Comparison of ENCODE assay signal across 13 cellular contexts in genomic region chr15:90213123-90213817, GRCh38. TPM values are rescaled to one million over a fixed set of nuclear protein-coding genes. Genes with fewer than 3 reads are reported as not detected.
A peak's percentile ranks its signal among the peaks of the same experiment; 100 is the strongest.
DNase-seq lines count a peak whose midpoint lies in the region; ATAC-seq and TF ChIP-seq lines count a peak whose summit lies in the region.
"Had no signal": no experiment of that assay in that cellular context is flagged by ENCODE, and none has a peak within 500 bp of the region (broad histone marks: within the 10 kb centered on the region; RNA-seq: fewer than 3 reads in every experiment).

No MANE protein-coding gene starts in this region.

- no peaks in the 10 kb centered on the region for H3K9me3 Mint-ChIP-seq in natural killer cell treated with Interleukin-12 subunit alpha and Interleukin-12 subunit beta and Interleukin-15 and Interleukin-18, amount 100 ng/mL, for 72 hours
- H3K9me3 Mint-ChIP-seq in natural killer cell, result no peaks in the 10 kb centered on the region
- no peaks in the 10 kb centered on the region for H3K9me3 Mint-ChIP-seq in MCF 10A (ENCODE audit: unreplicated experiment)
- H3K9me3 Mint-ChIP-seq: CD4-positive, alpha-beta T cell had no signal

- no TSS peak for BruUV-seq in MCF 10A (replicated peaks; lab: Mats Ljungman, UMichigan)

- no peak for DNase-seq in natural killer cell treated with Interleukin-12 subunit alpha and Interleukin-12 subunit beta and Interleukin-15 and Interleukin-18, amount 100 ng/mL, for 72 hours (ENCODE audit: low spot score)
- DNase-seq in natural killer cell (no peak), MCF 10A (ENCODE audit: unreplicated experiment) (peak; percentile 34), mucosa of gallbladder (ENCODE audit: low spot score) (peak; percentile 70), lower leg skin (ENCODE audit: low spot score in 2 of 2) (no peak)
- no peak for DNase-seq in activated CD4-positive, alpha-beta T cell treated with anti-CD3 and anti-CD28 coated beads for 1 hour
- DNase-seq: activated naive CD4-positive, alpha-beta T cell treated with Interleukin-2 at 50 U/mL for 16 hours; CD4-positive, alpha-beta T cell; NCI-H69; T-helper 9 cell had no signal

- H3K4me3 Mint-ChIP-seq in natural killer cell treated with Interleukin-12 subunit alpha and Interleukin-12 subunit beta and Interleukin-15 and Interleukin-18, amount 100 ng/mL, for 72 hours, result no peak overlapping the region
- H3K4me3 Mint-ChIP-seq in natural killer cell, result no peak overlapping the region
- no peak overlapping the region for H3K4me3 Mint-ChIP-seq in MCF 10A (ENCODE audit: unreplicated experiment)
- H3K4me3 Mint-ChIP-seq: CD4-positive, alpha-beta T cell had no signal

- peaks cover 7% of the 10 kb centered on the region for H3K36me3 Mint-ChIP-seq in natural killer cell treated with Interleukin-12 subunit alpha and Interleukin-12 subunit beta and Interleukin-15 and Interleukin-18, amount 100 ng/mL, for 72 hours
- H3K36me3 Mint-ChIP-seq in natural killer cell (no peaks in the 10 kb centered on the region), MCF 10A (ENCODE audit: insufficient read depth, unreplicated experiment) (peaks cover 34% of the 10 kb centered on the region)

- TF ChIP-seq CTCF in natural killer cell (IDR thresholded peaks at IDR 0.05) (no peak), MCF 10A (IDR thresholded peaks at IDR 0.05; ENCODE audit: unreplicated experiment) (no peak), lower leg skin (IDR thresholded peaks at IDR 0.05) (no peak)

- ATAC-seq in natural killer cell treated with Interleukin-12 subunit alpha and Interleukin-12 subunit beta and Interleukin-15 and Interleukin-18, amount 100 ng/mL, for 72 hours, result peak; percentile 21 to 44
- ATAC-seq in natural killer cell, result no peak
- no peak for ATAC-seq in HG02840 (IDR thresholded peaks at IDR 0.05; ENCODE audit: low FRiP score, unreplicated experiment)
- no peak for ATAC-seq in HG03108 (IDR thresholded peaks at IDR 0.05; ENCODE audit: unreplicated experiment)

- CTCF ChIA-PET in MCF 10A (lab: Yijun Ruan, JAX), result interaction anchor here (0.6 to 5.6 kb wide), 12 partner anchors 8 to 80 kb away, joined by 3 to 40 read pairs (median 6); partner anchors contain the start of genes CIB1, GDPGP1 and SEMA4B

- H3K27ac Mint-ChIP-seq in natural killer cell treated with Interleukin-12 subunit alpha and Interleukin-12 subunit beta and Interleukin-15 and Interleukin-18, amount 100 ng/mL, for 72 hours, result no peak overlapping the region
- H3K27ac Mint-ChIP-seq in natural killer cell, result peak overlapping the region in 1 of 2 donors; percentile 20
- H3K27ac Mint-ChIP-seq in MCF 10A (ENCODE audit: low read depth, unreplicated experiment), result peak overlapping the region; percentile 91
- H3K27ac Mint-ChIP-seq: CD4-positive, alpha-beta T cell had no signal

- POLR2A ChIA-PET in MCF 10A (lab: Yijun Ruan, JAX), result interaction anchor here (0.5 to 7.0 kb wide), 14 partner anchors 9 to 210 kb away, joined by 3 to 99 read pairs (median 5); partner anchors contain the start of genes CIB1, GDPGP1, NGRN and SEMA4B

- H3K4me3 ChIP-seq in lower leg skin (ENCODE audit: low read depth, poor library complexity, severe bottlenecking), result no peak overlapping the region

- intact Hi-C loops in natural killer cell (cut with micrococcal nuclease), result no loop called here
- intact Hi-C loops in MCF 10A (cut with micrococcal nuclease), result loop anchor here (2.0 kb wide), 1 partner anchor 28 kb away; no protein-coding TSS in a partner anchor
- intact Hi-C loops in lower leg skin (cut with DNase I; ENCODE audit: low total_unique reads), result no loop called here

- peaks cover 16% of the 10 kb centered on the region in 2 donors for H3K4me1 Mint-ChIP-seq in natural killer cell treated with Interleukin-12 subunit alpha and Interleukin-12 subunit beta and Interleukin-15 and Interleukin-18, amount 100 ng/mL, for 72 hours (ENCODE audit: low read depth in 2 of 2)
- peaks cover 6 to 12% of the 10 kb centered on the region in 2 donors for H3K4me1 Mint-ChIP-seq in natural killer cell
- H3K4me1 Mint-ChIP-seq in MCF 10A (ENCODE audit: insufficient read depth, unreplicated experiment), result peaks cover 43% of the 10 kb centered on the region

- 53% methylated on average over 12 of the region's 12 CpGs for WGBS in lower leg skin, 2 donors

- TF ChIP-seq POLR2A in lower leg skin (IDR thresholded peaks at IDR 0.05), result no peak

- no peaks in the 10 kb centered on the region for H3K27me3 Mint-ChIP-seq in natural killer cell treated with Interleukin-12 subunit alpha and Interleukin-12 subunit beta and Interleukin-15 and Interleukin-18, amount 100 ng/mL, for 72 hours
- H3K27me3 Mint-ChIP-seq in natural killer cell (ENCODE audit: low read depth in 2 of 2) (no peaks in the 10 kb centered on the region), MCF 10A (ENCODE audit: insufficient read depth, unreplicated experiment) (no peaks in the 10 kb centered on the region)
- H3K27me3 Mint-ChIP-seq: CD4-positive, alpha-beta T cell had no signal

RNA-seq across cellular contexts. Expression of gene SEMA4B, which starts 12.1 kb away (rescaled TPM):
- 1 to 10 TPM; 9.2 to 9.7 TPM for total RNA-seq in natural killer cell treated with Interleukin-12 subunit alpha and Interleukin-12 subunit beta and Interleukin-15 and Interleukin-18, amount 100 ng/mL, for 72 hours
- total RNA-seq in natural killer cell, result 10 to 100 TPM; 13.1 to 28.1 (median 25.0) TPM
- 38.6 and 46.4 TPM in 2 replicates for total RNA-seq in MCF 10A (2022)
- total RNA-seq in mucosa of gallbladder, result 79.7 TPM
- 100 to 1,000 TPM in 3 of 4 donors, 10 to 100 TPM in 1; 89.2 to 151 (median 106) TPM for total RNA-seq in lower leg skin

RNA-seq across cellular contexts. Expression of gene CIB1, which starts 20.5 kb away (rescaled TPM):
- 100 to 1,000 TPM in 1 of 2 donors, 10 to 100 TPM in 1; 86.1 to 119 TPM for total RNA-seq in natural killer cell treated with Interleukin-12 subunit alpha and Interleukin-12 subunit beta and Interleukin-15 and Interleukin-18, amount 100 ng/mL, for 72 hours
- 100 to 1,000 TPM; 136 to 209 (median 154) TPM for total RNA-seq in natural killer cell
- 45.6 and 50.5 TPM in 2 replicates for total RNA-seq in MCF 10A (2022)
- total RNA-seq in mucosa of gallbladder, result 106 TPM
- 10 to 100 TPM in 3 of 4 donors, 1 to 10 TPM in 1; 10.0 to 32.2 (median 22.9) TPM for total RNA-seq in lower leg skin

RNA-seq across cellular contexts. Expression of gene GDPGP1, which starts 20.7 kb away (rescaled TPM):
- total RNA-seq in natural killer cell treated with Interleukin-12 subunit alpha and Interleukin-12 subunit beta and Interleukin-15 and Interleukin-18, amount 100 ng/mL, for 72 hours, result 10 to 100 TPM in 1 of 2 donors, 1 to 10 TPM in 1; 9.6 to 10.0 TPM
- total RNA-seq in natural killer cell (10 to 100 TPM in 1 of 3 donors, 1 to 10 TPM in 2; 7.8 to 11.1 (median 9.5) TPM), MCF 10A (2022) (3.4 and 6.6 TPM in 2 replicates), mucosa of gallbladder (12.6 TPM), lower leg skin (1 to 10 TPM; 2.6 to 5.5 (median 3.9) TPM)

RNA-seq across cellular contexts. Expression of gene TTLL13, which starts 36.1 kb away (rescaled TPM):
- under 1 TPM in 1 of 2 donors, not detected in 1; 0.36 TPM for total RNA-seq in natural killer cell treated with Interleukin-12 subunit alpha and Interleukin-12 subunit beta and Interleukin-15 and Interleukin-18, amount 100 ng/mL, for 72 hours
- 1 to 10 TPM in 2 of 3 donors, under 1 TPM in 1; 0.18 to 2.2 (median 1.2) TPM for total RNA-seq in natural killer cell
- total RNA-seq in MCF 10A (2022), result 0.47 TPM in 1 of 2 replicates, not detected in the other
- 0.32 TPM for total RNA-seq in mucosa of gallbladder
- total RNA-seq in lower leg skin, result under 1 TPM in 1 of 4 donors, not detected in 3; 0.63 TPM
- total RNA-seq: epithelial cell of proximal tubule had no signal

RNA-seq across cellular contexts. Expression of gene NGRN, which starts 52.2 kb away (rescaled TPM):
- 10 to 100 TPM; 22.8 to 36.5 TPM for total RNA-seq in natural killer cell treated with Interleukin-12 subunit alpha and Interleukin-12 subunit beta and Interleukin-15 and Interleukin-18, amount 100 ng/mL, for 72 hours
- total RNA-seq in natural killer cell (10 to 100 TPM; 33.4 to 43.5 (median 33.5) TPM), MCF 10A (2022) (70.5 and 77.0 TPM in 2 replicates), mucosa of gallbladder (91.8 TPM), lower leg skin (10 to 100 TPM; 49.8 to 66.8 (median 58.4) TPM)

Comparison
In these comparisons a context has a peak if more than half of its experiments do, and no peak if none do; other contexts are left out.
1. ATAC-seq: peak in natural killer cell treated with Interleukin-12 subunit alpha and Interleukin-12 subunit beta and Interleukin-15 and Interleukin-18, amount 100 ng/mL, for 72 hours (2 of 2); none in natural killer cell (0 of 3), HG02840 (single experiment) and HG03108 (single experiment).
2. DNase-seq: peak in MCF 10A (single experiment) and mucosa of gallbladder (single experiment); none in natural killer cell treated with Interleukin-12 subunit alpha and Interleukin-12 subunit beta and Interleukin-15 and Interleukin-18, amount 100 ng/mL, for 72 hours (single experiment), natural killer cell (single experiment), lower leg skin (0 of 2) and activated CD4-positive, alpha-beta T cell treated with anti-CD3 and anti-CD28 coated beads for 1 hour (single experiment).